Comparison of ENCODE assay signal across 10 cellular contexts in genomic region chr1:161069201-161069685, GRCh38. TPM values are rescaled to one million over a fixed set of nuclear protein-coding genes. Genes with fewer than 3 reads are reported as not detected.
A peak's percentile ranks its signal among the peaks of the same experiment; 100 is the strongest.
DNase-seq lines count a peak whose midpoint lies in the region; TF ChIP-seq lines count a peak whose summit lies in the region.
"Had no signal": no experiment of that assay in that cellular context is flagged by ENCODE, and none has a peak within 500 bp of the region (broad histone marks: within the 10 kb centered on the region; RNA-seq: fewer than 3 reads in every experiment).

No MANE protein-coding gene starts in this region.

- intact Hi-C loops in activated naive CD4-positive, alpha-beta T cell treated with anti-CD3 and anti-CD28 coated beads for 36 hours (cut with micrococcal nuclease): loop anchor here (1.0 to 5.0 kb wide), 6 partner anchors 48 to 318 kb away; partner anchors contain the start of genes DEDD, F11R and USP21
- intact Hi-C loops in transverse colon (cut with DNase I; ENCODE audit: low total_unique reads): no loop called here
- intact Hi-C loops in posterior cingulate gyrus (cut with DNase I): no loop called here

- peak; percentile 35 for DNase-seq in activated naive CD4-positive, alpha-beta T cell treated with anti-CD3 and anti-CD28 coated beads for 36 hours
- no peak for DNase-seq in activated naive CD4-positive, alpha-beta T cell (lab: John Stamatoyannopoulos, UW)
- DNase-seq in immature natural killer cell (peak in 1 of 3 donors; percentile 24), transverse colon (no peak), posterior cingulate gyrus (no peak), HFFc6 (no peak), ACHN (no peak)

- peaks cover 19% of the 10 kb centered on the region for H3K36me3 Mint-ChIP-seq in activated naive CD4-positive, alpha-beta T cell treated with anti-CD3 and anti-CD28 coated beads for 36 hours (ENCODE audit: low read depth)
- peaks cover 30% of the 10 kb centered on the region for H3K36me3 Mint-ChIP-seq in T-helper 1 cell treated with Interleukin-12 subunit alpha and Interleukin-12 subunit beta and Interleukin-4 antibody, amounts not matched to agents 30 μg/mL and 1 μg/mL, for 36 hours (ENCODE audit: low read depth)
- H3K36me3 Mint-ChIP-seq in immature natural killer cell: peaks cover 11 to 19% (median 13%) of the 10 kb centered on the region in 3 donors
- no peaks in the 10 kb centered on the region for H3K36me3 Mint-ChIP-seq in HFFc6 (ENCODE audit: low read depth)

- WGBS in transverse colon (ENCODE audit: low coverage in 1 of 2), 2 donors: 52 to 66% methylated on average over 3 to 11 of the region's 11 CpGs

- no peak for TF ChIP-seq CTCF in transverse colon (IDR thresholded peaks at IDR 0.05)
- TF ChIP-seq CTCF in HFFc6 (IDR thresholded peaks at IDR 0.05): no peak

- H3K9me3 ChIP-seq in transverse colon: no peaks in the 10 kb centered on the region

- H3K27me3 Mint-ChIP-seq in activated naive CD4-positive, alpha-beta T cell treated with anti-CD3 and anti-CD28 coated beads for 36 hours (ENCODE audit: low read depth): no peaks in the 10 kb centered on the region
- H3K27me3 Mint-ChIP-seq in T-helper 1 cell treated with Interleukin-12 subunit alpha and Interleukin-12 subunit beta and Interleukin-4 antibody, amounts not matched to agents 30 μg/mL and 1 μg/mL, for 36 hours (ENCODE audit: low read depth): no peaks in the 10 kb centered on the region
- H3K27me3 Mint-ChIP-seq in immature natural killer cell (ENCODE audit: low read depth in 3 of 3) (peaks cover 12 to 27% (median 15%) of the 10 kb centered on the region in 3 donors), HFFc6 (ENCODE audit: insufficient read depth) (peaks cover 11% of the 10 kb centered on the region)

- no peaks in the 10 kb centered on the region for H3K27me3 ChIP-seq in transverse colon

- peak overlapping the region; percentile 95 for H3K4me3 Mint-ChIP-seq in activated naive CD4-positive, alpha-beta T cell treated with anti-CD3 and anti-CD28 coated beads for 36 hours
- H3K4me3 Mint-ChIP-seq in T-helper 1 cell treated with Interleukin-12 subunit alpha and Interleukin-12 subunit beta and Interleukin-4 antibody, amounts not matched to agents 30 μg/mL and 1 μg/mL, for 36 hours: peak overlapping the region; percentile 100
- peak overlapping the region; percentile 91 to 100 (median 97) for H3K4me3 Mint-ChIP-seq in immature natural killer cell
- H3K4me3 Mint-ChIP-seq in HFFc6: no peak overlapping the region

- peak overlapping the region; percentile 8 to 42 (median 18) for H3K4me3 ChIP-seq in transverse colon

- H3K36me3 ChIP-seq in transverse colon: no peaks in the 10 kb centered on the region

- peaks cover 51% of the 10 kb centered on the region for H3K4me1 Mint-ChIP-seq in activated naive CD4-positive, alpha-beta T cell treated with anti-CD3 and anti-CD28 coated beads for 36 hours (ENCODE audit: low read depth)
- peaks cover 52% of the 10 kb centered on the region for H3K4me1 Mint-ChIP-seq in T-helper 1 cell treated with Interleukin-12 subunit alpha and Interleukin-12 subunit beta and Interleukin-4 antibody, amounts not matched to agents 30 μg/mL and 1 μg/mL, for 36 hours (ENCODE audit: low read depth)
- H3K4me1 Mint-ChIP-seq in immature natural killer cell: peaks cover 66 to 77% of the 10 kb centered on the region in 2 donors
- H3K4me1 Mint-ChIP-seq in HFFc6 (ENCODE audit: low read depth): peaks cover 5% of the 10 kb centered on the region; the same call in 1 of the 2 replicates

- TF ChIP-seq POLR2A in transverse colon (IDR thresholded peaks at IDR 0.05): no peak

- TF ChIP-seq EP300 in transverse colon (IDR thresholded peaks at IDR 0.05; ENCODE audit: low read depth): no peak

- in situ Hi-C loops in transverse colon (cut with MboI; ENCODE audit: low pct_ligation_motif_present in 1 of 4, low pct_unique_long_range_greater_than_20kb in 1 of 4, low sequenced_read_pairs in 3 of 4) (loop anchor here in 1 of 4 donors (25.0 kb wide), 1 partner anchor 668 kb away; the partner anchor contains the start of gene DUSP12), ACHN (cut with HindIII; ENCODE audit: low pct_ligation_motif_present, low pct_unique_long_range_greater_than_20kb, low sequenced_read_pairs) (no loop called here)

- peaks cover 0 to 6% (median 2%) of the 10 kb centered on the region in 4 donors for H3K4me1 ChIP-seq in transverse colon

- peak overlapping the region; percentile 97 for H3K27ac Mint-ChIP-seq in activated naive CD4-positive, alpha-beta T cell treated with anti-CD3 and anti-CD28 coated beads for 36 hours
- peak overlapping the region; percentile 100 for H3K27ac Mint-ChIP-seq in T-helper 1 cell treated with Interleukin-12 subunit alpha and Interleukin-12 subunit beta and Interleukin-4 antibody, amounts not matched to agents 30 μg/mL and 1 μg/mL, for 36 hours
- H3K27ac Mint-ChIP-seq in immature natural killer cell (peak overlapping the region; percentile 94 to 98 (median 97)), HFFc6 (no peak overlapping the region)

- peak overlapping the region; percentile 71 to 89 (median 78) for H3K27ac ChIP-seq in transverse colon

- peaks cover 1% of the 10 kb centered on the region for H3K9me3 Mint-ChIP-seq in activated naive CD4-positive, alpha-beta T cell treated with anti-CD3 and anti-CD28 coated beads for 36 hours
- H3K9me3 Mint-ChIP-seq in T-helper 1 cell treated with Interleukin-12 subunit alpha and Interleukin-12 subunit beta and Interleukin-4 antibody, amounts not matched to agents 30 μg/mL and 1 μg/mL, for 36 hours: no peaks in the 10 kb centered on the region
- H3K9me3 Mint-ChIP-seq in immature natural killer cell (no peaks in the 10 kb centered on the region), HFFc6 (no peaks in the 10 kb centered on the region)

- CTCF ChIA-PET in activated naive CD4-positive, alpha-beta T cell treated with anti-CD3 and anti-CD28 coated beads for 36 hours (lab: Charles Lee): interaction anchor here (1.6 to 8.9 kb wide), 7 partner anchors 9 to 79 kb away, joined by 5 to 221 read pairs (median 10); partner anchors contain the start of genes KLHDC9 and USF1

RNA-seq across cellular contexts. Expression of gene ARHGAP30, which starts 0.4 kb away (rescaled TPM):
- total RNA-seq in activated naive CD4-positive, alpha-beta T cell treated with anti-CD3 and anti-CD28 coated beads for 36 hours: 100 to 1,000 TPM; 104 to 106 TPM
- polyA plus RNA-seq in immature natural killer cell: 100 to 1,000 TPM in 2 of 3 donors, 10 to 100 TPM in 1; 98.0 to 265 (median 103) TPM
- total RNA-seq in transverse colon: 10 to 100 TPM in 1 of 4 donors, 1 to 10 TPM in 2, under 1 TPM in 1; 0.60 to 11.0 (median 4.4) TPM
- total RNA-seq in HFFc6 (2021; fragmentation: NEBNext Ultra II Directional; extraction: Animal tissue kit (Norgen Biotek cat#: 25700)): not detected
- polyA plus RNA-seq: neural cell had no signal

RNA-seq across cellular contexts. Expression of gene NECTIN4, which starts 20.1 kb away (rescaled TPM):
- total RNA-seq in activated naive CD4-positive, alpha-beta T cell treated with anti-CD3 and anti-CD28 coated beads for 36 hours: not detected
- polyA plus RNA-seq in immature natural killer cell: not detected
- 1 to 10 TPM in 1 of 4 donors, under 1 TPM in 2, not detected in 1; 0.37 to 4.0 (median 0.82) TPM for total RNA-seq in transverse colon
- under 1 TPM in 2 of 6 experiments, not detected in 4; 0.09 to 0.14 TPM for total RNA-seq in HFFc6 (2021; fragmentation: NEBNext Ultra II Directional; extraction: Animal tissue kit (Norgen Biotek cat#: 25700))
- polyA plus RNA-seq: neural cell had no signal

RNA-seq across cellular contexts. Expression of gene USF1, which starts 23.5 kb away (rescaled TPM):
- total RNA-seq in activated naive CD4-positive, alpha-beta T cell treated with anti-CD3 and anti-CD28 coated beads for 36 hours: 10 to 100 TPM; 43.7 to 44.2 TPM
- 10 to 100 TPM in 1 of 3 donors, 1 to 10 TPM in 1, not detected in 1; 7.9 to 12.2 TPM for polyA plus RNA-seq in immature natural killer cell
- 10 to 100 TPM; 34.4 to 78.2 (median 64.9) TPM for total RNA-seq in transverse colon
- 10 to 100 TPM; 31.2 to 38.0 (median 33.4) TPM for total RNA-seq in HFFc6 (2021; fragmentation: NEBNext Ultra II Directional; extraction: Animal tissue kit (Norgen Biotek cat#: 25700))

RNA-seq across cellular contexts. Expression of gene KLHDC9, which starts 28.9 kb away (rescaled TPM):
- under 1 TPM; 0.33 to 0.57 TPM for total RNA-seq in activated naive CD4-positive, alpha-beta T cell treated with anti-CD3 and anti-CD28 coated beads for 36 hours
- under 1 TPM in 1 of 3 donors, not detected in 2; 0.59 TPM for polyA plus RNA-seq in immature natural killer cell
- 10 to 100 TPM in 1 of 4 donors, 1 to 10 TPM in 1, under 1 TPM in 1, not detected in 1; 0.80 to 16.9 (median 8.7) TPM for total RNA-seq in transverse colon
- 1 to 10 TPM; 1.3 to 2.7 (median 2.1) TPM for total RNA-seq in HFFc6 (2021; fragmentation: NEBNext Ultra II Directional; extraction: Animal tissue kit (Norgen Biotek cat#: 25700))
- total RNA-seq: MCF 10A had no signal

RNA-seq across cellular contexts. Expression of gene TSTD1, which starts 30.5 kb away (rescaled TPM):
- total RNA-seq in activated naive CD4-positive, alpha-beta T cell treated with anti-CD3 and anti-CD28 coated beads for 36 hours: 10 to 100 TPM; 50.3 to 51.5 TPM
- 100 to 1,000 TPM; 229 to 385 (median 349) TPM for polyA plus RNA-seq in immature natural killer cell
- 100 to 1,000 TPM; 104 to 224 (median 191) TPM for total RNA-seq in transverse colon
- not detected for total RNA-seq in HFFc6 (2021; fragmentation: NEBNext Ultra II Directional; extraction: Animal tissue kit (Norgen Biotek cat#: 25700))

Comparison
In these comparisons a context has a peak if more than half of its experiments do, and no peak if none do; other contexts are left out.
1. RNA of gene ARHGAP30, which starts 0.4 kb away (total RNA-seq): 104 to 106 TPM in activated naive CD4-positive, alpha-beta T cell treated with anti-CD3 and anti-CD28 coated beads for 36 hours; 0.60 to 11.0 TPM in transverse colon and not detected in HFFc6; every median in the first group is over 4 times any median in the second.